21 cellular contexts compared by ENCODE assay signal in genomic region chr2:29865512-29865911, GRCh38. TPM values are rescaled to one million over a fixed set of nuclear protein-coding genes. Genes with fewer than 3 reads are reported as not detected.
A peak's percentile ranks its signal among the peaks of the same experiment; 100 is the strongest.
DNase-seq lines count a peak whose midpoint lies in the region; ATAC-seq, FAIRE-seq and TF ChIP-seq lines count a peak whose summit lies in the region.
"Had no signal": no experiment of that assay in that cellular context is flagged by ENCODE, and none has a peak within 500 bp of the region (broad histone marks: within the 10 kb centered on the region; RNA-seq: fewer than 3 reads in every experiment).

No MANE protein-coding gene starts in this region.

- H3K4me3 Mint-ChIP-seq in activated naive CD8-positive, alpha-beta T cell treated with anti-CD3 and anti-CD28 coated beads for 36 hours: no peak overlapping the region
- H3K4me3 Mint-ChIP-seq: T-helper 2 cell treated with Interferon-gamma antibody and Interleukin-4, amounts not matched to agents 5 μg/mL and 100 μg/mL, for 36 hours had no signal

- H3K27me3 Mint-ChIP-seq in activated naive CD8-positive, alpha-beta T cell treated with anti-CD3 and anti-CD28 coated beads for 36 hours: peaks cover 28% of the 10 kb centered on the region

- no peaks in the 10 kb centered on the region for H3K9me3 Mint-ChIP-seq in activated naive CD8-positive, alpha-beta T cell treated with anti-CD3 and anti-CD28 coated beads for 36 hours
- H3K9me3 Mint-ChIP-seq: T-helper 2 cell treated with Interferon-gamma antibody and Interleukin-4, amounts not matched to agents 5 μg/mL and 100 μg/mL, for 36 hours had no signal

- peak; percentile 67 for ATAC-seq in GM18502 (IDR thresholded peaks at IDR 0.05; ENCODE audit: poor library complexity, unreplicated experiment)
- peak; percentile 51 for ATAC-seq in GM21447 (IDR thresholded peaks at IDR 0.05; ENCODE audit: unreplicated experiment)
- peak; percentile 55 for ATAC-seq in HG02884 (IDR thresholded peaks at IDR 0.05; ENCODE audit: unreplicated experiment)

- no peaks in the 10 kb centered on the region for H3K4me1 ChIP-seq in esophagus muscularis mucosa

- no peak for TF ChIP-seq POLR2A in esophagus muscularis mucosa (IDR thresholded peaks at IDR 0.05; ENCODE audit: low read depth)
- TF ChIP-seq POLR2A in H54 (IDR thresholded peaks at IDR 0.05; ENCODE audit: low read depth, low read length): no peak

- no peaks in the 10 kb centered on the region for H3K4me1 Mint-ChIP-seq in activated naive CD8-positive, alpha-beta T cell treated with anti-CD3 and anti-CD28 coated beads for 36 hours

- FAIRE-seq in H54 (lab: Jason Lieb, UNC): no peak
- FAIRE-seq: D721Med had no signal

- peak; percentile 72 for DNase-seq in esophagus muscularis mucosa (ENCODE audit: extremely low spot score)
- DNase-seq in NCI-H1694 (lab: John Stamatoyannopoulos, UW): no peak
- DNase-seq in DMS79 (lab: John Stamatoyannopoulos, UW): no peak
- no peak for DNase-seq in H54 (ENCODE audit: insufficient read length, low spot score)
- DNase-seq in activated naive CD8-positive, alpha-beta T cell treated with anti-CD3 and anti-CD28 coated beads for 36 hours: no peak
- DNase-seq: GOT3, NCI-H1930, NCI-H226, NCI-H524, NCI-H82, OCI-M1, SHP77 had no signal

- H3K27ac ChIP-seq in esophagus muscularis mucosa (replicated peaks in 1 of 4): no peak overlapping the region
- H3K27ac ChIP-seq: C4-2B, KMS-11, SK-N-MC had no signal

- no peak for TF ChIP-seq CTCF in esophagus muscularis mucosa (IDR thresholded peaks at IDR 0.05)

- no peaks in the 10 kb centered on the region for H3K9me3 ChIP-seq in esophagus muscularis mucosa

- intact Hi-C loops in esophagus muscularis mucosa (cut with DNase I): no loop called here

- no peaks in the 10 kb centered on the region for H3K36me3 ChIP-seq in esophagus muscularis mucosa

- TF ChIP-seq EP300 in esophagus muscularis mucosa (IDR thresholded peaks at IDR 0.05): no peak

- H3K36me3 Mint-ChIP-seq in activated naive CD8-positive, alpha-beta T cell treated with anti-CD3 and anti-CD28 coated beads for 36 hours: no peaks in the 10 kb centered on the region

- 90% methylated on average over 1 of the region's 1 CpG for WGBS in esophagus muscularis mucosa

- no peak overlapping the region for H3K4me3 ChIP-seq in esophagus muscularis mucosa
- H3K4me3 ChIP-seq: SK-N-MC had no signal

- H3K27me3 ChIP-seq in esophagus muscularis mucosa: no peaks in the 10 kb centered on the region

- H3K27ac Mint-ChIP-seq in activated naive CD8-positive, alpha-beta T cell treated with anti-CD3 and anti-CD28 coated beads for 36 hours: no peak overlapping the region
- H3K27ac Mint-ChIP-seq: T-helper 2 cell treated with Interferon-gamma antibody and Interleukin-4, amounts not matched to agents 5 μg/mL and 100 μg/mL, for 36 hours had no signal

RNA-seq across cellular contexts. Expression of gene ALK, which starts 55.9 kb away (rescaled TPM):
- 1 to 10 TPM in 2 of 4 donors, under 1 TPM in 2; 0.83 to 1.6 (median 1.2) TPM for total RNA-seq in esophagus muscularis mucosa
- total RNA-seq in activated naive CD8-positive, alpha-beta T cell treated with anti-CD3 and anti-CD28 coated beads for 36 hours: not detected
- total RNA-seq: HT-29 had no signal
